In genomic region chr5:55855509-55855908, GRCh38 we compare ENCODE assay signal across 13 cellular contexts. TPM values are rescaled to one million over a fixed set of nuclear protein-coding genes. Genes with fewer than 3 reads are reported as not detected.
DNase-seq lines count a peak whose midpoint lies in the region; ATAC-seq, FAIRE-seq and TF ChIP-seq lines count a peak whose summit lies in the region.
"Had no signal": no experiment of that assay in that cellular context is flagged by ENCODE, and none has a peak within 500 bp of the region (broad histone marks: within the 10 kb centered on the region; RNA-seq: fewer than 3 reads in every experiment).

No MANE protein-coding gene starts in this region.

- no peaks in the 10 kb centered on the region for H3K27me3 ChIP-seq in thyroid gland
- H3K27me3 ChIP-seq: BLaER1 had no signal

- H3K27ac Mint-ChIP-seq in CD14-positive monocyte = peak overlapping the region; percentile 86 to 97 (median 93)
- H3K27ac Mint-ChIP-seq in activated CD4-positive, alpha-beta memory T cell treated with anti-CD3 and anti-CD28 coated beads, Interleukin-2, amount 10 ng/mL, durations not matched to agents 7 days and 5 days = peak overlapping the region; percentile 74

- FAIRE-seq in frontal cortex (lab: Jason Lieb, UNC) = no peak

- peaks cover 0 to 1% (median 0%) of the 10 kb centered on the region in 7 donors for H3K9me3 Mint-ChIP-seq in CD14-positive monocyte
- no peaks in the 10 kb centered on the region for H3K9me3 Mint-ChIP-seq in activated CD4-positive, alpha-beta memory T cell treated with anti-CD3 and anti-CD28 coated beads, Interleukin-2, amount 10 ng/mL, durations not matched to agents 7 days and 5 days

- H3K36me3 Mint-ChIP-seq in CD14-positive monocyte = peaks cover 3 to 5% of the 10 kb centered on the region in 2 donors
- no peaks in the 10 kb centered on the region for H3K36me3 Mint-ChIP-seq in activated CD4-positive, alpha-beta memory T cell treated with anti-CD3 and anti-CD28 coated beads, Interleukin-2, amount 10 ng/mL, durations not matched to agents 7 days and 5 days (ENCODE audit: low read depth)

- 68 to 70% methylated on average over 5 of the region's 5 CpGs for WGBS in thyroid gland, 2 donors

- intact Hi-C loops in CD14-positive monocyte (cut with micrococcal nuclease) (loop anchor here in 1 of 2 donors (5.0 kb wide), 1 partner anchor 47 kb away; no protein-coding TSS in a partner anchor), thyroid gland (cut with DNase I) (no loop called here)

- TF ChIP-seq CTCF in CD14-positive monocyte (IDR thresholded peaks at IDR 0.05) = no peak
- TF ChIP-seq CTCF in fibroblast of pulmonary artery (IDR thresholded peaks at IDR 0.05; ENCODE audit: low read length, missing control alignments) = no peak
- TF ChIP-seq CTCF in thyroid gland (IDR thresholded peaks at IDR 0.05) = no peak

- POLR2A ChIA-PET in activated CD4-positive, alpha-beta memory T cell treated with anti-CD3 and anti-CD28 coated beads, Interleukin-2, amount 10 ng/mL, durations not matched to agents 7 days and 5 days (lab: Charles Lee) = no interaction called here

- H3K4me3 Mint-ChIP-seq in CD14-positive monocyte = peak overlapping the region; percentile 36 to 60
- no peak overlapping the region for H3K4me3 Mint-ChIP-seq in activated CD4-positive, alpha-beta memory T cell treated with anti-CD3 and anti-CD28 coated beads, Interleukin-2, amount 10 ng/mL, durations not matched to agents 7 days and 5 days
- H3K4me3 Mint-ChIP-seq: neural crest cell had no signal

- H3K9me3 ChIP-seq in thyroid gland = no peaks in the 10 kb centered on the region
- H3K9me3 ChIP-seq: BLaER1 had no signal

- CTCF ChIA-PET in activated CD4-positive, alpha-beta memory T cell treated with anti-CD3 and anti-CD28 coated beads, Interleukin-2, amount 10 ng/mL, durations not matched to agents 7 days and 5 days (lab: Charles Lee) = interaction anchor here (0.5 to 1.4 kb wide), 4 partner anchors 13 to 346 kb away, joined by 3 to 6 read pairs (median 3); no protein-coding TSS in a partner anchor

- TF ChIP-seq POLR2A in thyroid gland (IDR thresholded peaks at IDR 0.05) = no peak

- peaks cover 85% of the 10 kb centered on the region for H3K4me1 Mint-ChIP-seq in CD14-positive monocyte
- H3K4me1 Mint-ChIP-seq in activated CD4-positive, alpha-beta memory T cell treated with anti-CD3 and anti-CD28 coated beads, Interleukin-2, amount 10 ng/mL, durations not matched to agents 7 days and 5 days = peaks cover 47% of the 10 kb centered on the region

- H3K36me3 ChIP-seq in thyroid gland = no peaks in the 10 kb centered on the region
- H3K36me3 ChIP-seq: BLaER1 had no signal

- H3K4me3 ChIP-seq in fibroblast of pulmonary artery (replicated peaks; ENCODE audit: low read depth, low read length) (no peak overlapping the region), thyroid gland (replicated peaks in 1 of 3) (no peak overlapping the region)
- H3K4me3 ChIP-seq: BLaER1 had no signal

- no peaks in the 10 kb centered on the region for H3K4me1 ChIP-seq in thyroid gland

- ATAC-seq in GM18502 (IDR thresholded peaks at IDR 0.05; ENCODE audit: poor library complexity, unreplicated experiment) = no peak
- ATAC-seq in GM18858 (IDR thresholded peaks at IDR 0.05; ENCODE audit: unreplicated experiment) = no peak

- no peaks in the 10 kb centered on the region for H3K27me3 Mint-ChIP-seq in CD14-positive monocyte (ENCODE audit: low read depth in 3 of 3)
- H3K27me3 Mint-ChIP-seq in activated CD4-positive, alpha-beta memory T cell treated with anti-CD3 and anti-CD28 coated beads, Interleukin-2, amount 10 ng/mL, durations not matched to agents 7 days and 5 days = peaks cover 1% of the 10 kb centered on the region

- DNase-seq in CD14-positive monocyte (ENCODE audit: low spot score) (no peak), HCEC 1CT (peak; percentile 3), fibroblast of pulmonary artery (ENCODE audit: low read depth) (peak; percentile 34), thyroid gland (no peak), frontal cortex (ENCODE audit: low spot score in 2 of 2) (no peak)
- peak; percentile 20 for DNase-seq in activated CD4-positive, alpha-beta memory T cell treated with anti-CD3 and anti-CD28 coated beads, Interleukin-2, amount 10 ng/mL, durations not matched to agents 7 days and 5 days
- DNase-seq: caudate nucleus, NCI-H187 had no signal

- no peak overlapping the region for H3K27ac ChIP-seq in thyroid gland
- H3K27ac ChIP-seq: BLaER1 had no signal

RNA-seq across cellular contexts. Expression of gene IL31RA, which starts 4.4 kb away (rescaled TPM):
- 1 to 10 TPM in 1 of 2 donors, under 1 TPM in 1; 0.52 to 1.3 TPM for polyA plus RNA-seq in CD14-positive monocyte
- under 1 TPM; 0.15 to 0.28 TPM for total RNA-seq in activated CD4-positive, alpha-beta memory T cell treated with anti-CD3 and anti-CD28 coated beads, Interleukin-2, amount 10 ng/mL, durations not matched to agents 7 days and 5 days
- total RNA-seq in thyroid gland (not detected), frontal cortex (not detected)
- total RNA-seq: HT-29, neural crest cell had no signal

Comparison
In these comparisons a context has a peak if more than half of its experiments do, and no peak if none do; other contexts are left out.
1. DNase-seq: peak in HCEC 1CT (single experiment), activated CD4-positive, alpha-beta memory T cell treated with anti-CD3 and anti-CD28 coated beads, Interleukin-2, amount 10 ng/mL, durations not matched to agents 7 days and 5 days (single experiment) and fibroblast of pulmonary artery (single experiment); none in CD14-positive monocyte (single experiment), thyroid gland (0 of 2) and frontal cortex (0 of 2).